Comparison of ENCODE assay signal across 9 cellular contexts in the genomic region with DNA sequence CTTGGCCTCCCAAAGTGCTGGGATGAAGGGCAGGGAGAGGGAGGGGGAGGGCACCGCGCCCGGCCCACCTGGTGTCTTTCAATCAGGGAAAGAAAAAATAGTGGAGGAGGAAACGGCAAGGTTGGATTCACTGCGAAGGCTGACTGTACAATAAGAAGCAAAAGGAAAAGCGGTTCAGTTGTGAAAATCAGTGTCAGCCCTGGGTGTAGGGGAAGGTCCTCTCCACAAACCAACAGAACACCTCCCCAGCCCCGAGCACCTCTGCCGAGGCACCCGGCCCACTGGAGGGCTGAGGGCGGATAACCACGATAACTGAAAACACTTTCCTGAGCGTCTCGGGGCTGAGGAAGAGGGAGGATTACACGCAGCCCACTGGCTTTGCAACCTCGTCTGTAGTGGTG. TPM values are rescaled to one million over a fixed set of nuclear protein-coding genes. Genes with fewer than 3 reads are reported as not detected.
DNase-seq lines count a peak whose midpoint lies in the region; FAIRE-seq and TF ChIP-seq lines count a peak whose summit lies in the region.
"Had no signal": no experiment of that assay in that cellular context is flagged by ENCODE, and none has a peak within 500 bp of the region (broad histone marks: within the 10 kb centered on the region; RNA-seq: fewer than 3 reads in every experiment).

No MANE protein-coding gene starts in this region.

- H3K36me3 ChIP-seq in MG63 (peaks cover 11% of the 10 kb centered on the region), adrenal gland (replicated peaks in 1 of 2) (peaks cover 0 to 14% of the 10 kb centered on the region in 2 donors)

- DNase-seq in AG04449 (ENCODE audit: low read depth, low spot score), result no peak
- no peak for DNase-seq in MG63
- no peak for DNase-seq in adrenal gland
- no peak for DNase-seq in mesothelial cell of epicardium (ENCODE audit: low spot score in 2 of 2, unreplicated experiment in 2 of 2)
- DNase-seq in H54 (ENCODE audit: insufficient read length, low spot score), result no peak
- no peak for DNase-seq in HTR-8/SVneo (ENCODE audit: insufficient read length, low spot score)
- DNase-seq in 8988T, result no peak
- no peak for DNase-seq in RKO (ENCODE audit: low spot score)

- H3K4me3 ChIP-seq in AG04449 (ENCODE audit: low read depth, low read length) (peak overlapping the region; percentile 63), MG63 (peak overlapping the region; percentile 91), adrenal gland (peak overlapping the region in 1 of 4 donors; percentile 94)

- peak overlapping the region; percentile 66 for H3K4me3 Mint-ChIP-seq in mesothelial cell of epicardium

- peak overlapping the region in 4 of 5 donors; percentile 90 to 96 (median 94) for H3K27ac ChIP-seq in adrenal gland

- intact Hi-C loops in adrenal gland (cut with DNase I), result loop anchor here (5.0 to 10.0 kb wide), 3 partner anchors 174 to 262 kb away; no protein-coding TSS in a partner anchor

- peaks cover 35% of the 10 kb centered on the region for H3K4me1 Mint-ChIP-seq in mesothelial cell of epicardium

- no peak for FAIRE-seq in H54 (lab: Jason Lieb, UNC)
- no peak for FAIRE-seq in HTR-8/SVneo (lab: Jason Lieb, UNC)
- FAIRE-seq: islet of Langerhans had no signal

- H3K27ac Mint-ChIP-seq in mesothelial cell of epicardium, result peak overlapping the region; percentile 87

- TF ChIP-seq POLR2A in adrenal gland (IDR thresholded peaks at IDR 0.05), result no peak
- TF ChIP-seq POLR2A in H54 (IDR thresholded peaks at IDR 0.05; ENCODE audit: low read depth, low read length), result no peak; the same call in 1 of the 2 replicates

- 41 to 50% (median 45%) methylated on average over 15 of the region's 15 CpGs for WGBS in adrenal gland, 4 donors

- POLR2A ChIA-PET in AG04449 (lab: Yijun Ruan, JAX), result interaction anchor here (0.8 to 1.1 kb wide), 2 partner anchors 11 to 182 kb away, joined by 3 to 4 read pairs; no protein-coding TSS in a partner anchor

- H3K4me1 ChIP-seq in adrenal gland (replicated peaks in 1 of 2), result peaks cover 20 to 40% of the 10 kb centered on the region in 2 donors

- TF ChIP-seq CTCF in AG04449 (IDR thresholded peaks at IDR 0.05; ENCODE audit: insufficient read depth, low read length, missing control alignments) (no peak), adrenal gland (IDR thresholded peaks at IDR 0.05) (no peak), mesothelial cell of epicardium (IDR thresholded peaks at IDR 0.05; ENCODE audit: unreplicated experiment) (no peak)

- H3K9me3 Mint-ChIP-seq in mesothelial cell of epicardium, result no peaks in the 10 kb centered on the region

- H3K9me3 ChIP-seq in MG63 (no peaks in the 10 kb centered on the region), adrenal gland (replicated peaks in 1 of 3) (no peaks in the 10 kb centered on the region)

- H3K27me3 Mint-ChIP-seq in mesothelial cell of epicardium (ENCODE audit: low read depth), result no peaks in the 10 kb centered on the region

- CTCF ChIA-PET in AG04449 (lab: Yijun Ruan, JAX), result interaction anchor here (0.8 to 5.2 kb wide), 5 partner anchors 9 to 289 kb away, joined by 3 to 34 read pairs (median 7); partner anchors contain the start of gene ZNF778

- H3K27me3 ChIP-seq in MG63, result no peaks in the 10 kb centered on the region
- no peaks in the 10 kb centered on the region for H3K27me3 ChIP-seq in adrenal gland

- peaks cover 4% of the 10 kb centered on the region for H3K36me3 Mint-ChIP-seq in mesothelial cell of epicardium

RNA-seq across cellular contexts. Expression of gene SPG7, which starts 1.4 kb away (rescaled TPM):
- total RNA-seq in MG63 (2014; rRNA removed; shearing (Covaris generic); ENCODE audit: low replicate concordance), result 52.8 and 71.9 TPM in 2 replicates
- total RNA-seq in adrenal gland, result 100 to 1,000 TPM in 7 of 8 donors, 10 to 100 TPM in 1; 91.0 to 246 (median 134) TPM
- polyA plus RNA-seq in adrenal gland, result 100 to 1,000 TPM in 2 of 3 donors, 10 to 100 TPM in 1; 57.1 to 250 (median 247) TPM
- 186 to 199 TPM (median 187 TPM) in 3 replicates for total RNA-seq in mesothelial cell of epicardium

RNA-seq across cellular contexts. Expression of gene ANKRD11, which starts 16.4 kb away (rescaled TPM):
- total RNA-seq in MG63 (2014; rRNA removed; shearing (Covaris generic); ENCODE audit: low replicate concordance), result 54.3 and 98.9 TPM in 2 replicates
- total RNA-seq in adrenal gland, result 100 to 1,000 TPM in 3 of 8 donors, 10 to 100 TPM in 5; 57.0 to 127 (median 90.7) TPM
- polyA plus RNA-seq in adrenal gland, result 100 to 1,000 TPM in 1 of 3 donors, 10 to 100 TPM in 2; 56.3 to 125 (median 76.6) TPM
- total RNA-seq in mesothelial cell of epicardium, result 230 to 247 TPM (median 233 TPM) in 3 replicates

RNA-seq across cellular contexts. Expression of gene RPL13, which starts 53.7 kb away (rescaled TPM):
- total RNA-seq in MG63 (2014; rRNA removed; shearing (Covaris generic); ENCODE audit: low replicate concordance), result 2,413 and 2,555 TPM in 2 replicates
- total RNA-seq in adrenal gland (over 10,000 TPM in 1 of 8 donors, 1,000 to 10,000 TPM in 7; 1,683 to 12,881 (median 3,805) TPM), mesothelial cell of epicardium (2,065 to 2,192 TPM (median 2,184 TPM) in 3 replicates)
- polyA plus RNA-seq in adrenal gland, result 1,000 to 10,000 TPM in 2 of 3 donors, 100 to 1,000 TPM in 1; 893 to 8,950 (median 4,547) TPM
